In genomic region chr1:182446033-182446669, GRCh38 we compare ENCODE assay signal across 8 cellular contexts. TPM values are rescaled to one million over a fixed set of nuclear protein-coding genes. Genes with fewer than 3 reads are reported as not detected.
A peak's percentile ranks its signal among the peaks of the same experiment; 100 is the strongest.
DNase-seq lines count a peak whose midpoint lies in the region; ATAC-seq and TF ChIP-seq lines count a peak whose summit lies in the region.

No MANE protein-coding gene starts in this region.

- POLR2A ChIA-PET in activated naive CD8-positive, alpha-beta T cell treated with anti-CD3 and anti-CD28 coated beads, Interleukin-2, amount 10 ng/mL, durations not matched to agents 7 days and 5 days (lab: Charles Lee) = no interaction called here

- H3K9me3 Mint-ChIP-seq in activated naive CD8-positive, alpha-beta T cell treated with anti-CD3 and anti-CD28 coated beads, Interleukin-2, amount 10 ng/mL, durations not matched to agents 7 days and 5 days = no peaks in the 10 kb centered on the region

- H3K27ac Mint-ChIP-seq in activated naive CD8-positive, alpha-beta T cell treated with anti-CD3 and anti-CD28 coated beads, Interleukin-2, amount 10 ng/mL, durations not matched to agents 7 days and 5 days = no peak overlapping the region

- no peak overlapping the region for H3K4me3 Mint-ChIP-seq in activated naive CD8-positive, alpha-beta T cell treated with anti-CD3 and anti-CD28 coated beads, Interleukin-2, amount 10 ng/mL, durations not matched to agents 7 days and 5 days

- H3K36me3 Mint-ChIP-seq in activated naive CD8-positive, alpha-beta T cell treated with anti-CD3 and anti-CD28 coated beads, Interleukin-2, amount 10 ng/mL, durations not matched to agents 7 days and 5 days = no peaks in the 10 kb centered on the region

- peak; percentile 60 for ATAC-seq in HG03175 (IDR thresholded peaks at IDR 0.05; ENCODE audit: unreplicated experiment)
- peak; percentile 54 for ATAC-seq in activated naive CD8-positive, alpha-beta T cell treated with anti-CD3 and anti-CD28 coated beads, Interleukin-2, amount 10 ng/mL, durations not matched to agents 7 days and 5 days (ENCODE audit: low read depth)

- no peaks in the 10 kb centered on the region for H3K4me1 Mint-ChIP-seq in activated naive CD8-positive, alpha-beta T cell treated with anti-CD3 and anti-CD28 coated beads, Interleukin-2, amount 10 ng/mL, durations not matched to agents 7 days and 5 days

- DNase-seq in AG08396 (ENCODE audit: low spot score) = peak; percentile 67
- peak; percentile 14 for DNase-seq in GM06990 (ENCODE audit: extremely low read depth, insufficient read length)
- DNase-seq in NCI-H524 (lab: John Stamatoyannopoulos, UW) = peak; percentile 26 to 66
- DNase-seq in activated naive CD8-positive, alpha-beta T cell treated with anti-CD3 and anti-CD28 coated beads, Interleukin-2, amount 10 ng/mL, durations not matched to agents 7 days and 5 days = no peak
- peak; percentile 54 for DNase-seq in hepatic stellate cell (ENCODE audit: low spot score)
- DNase-seq in stimulated activated CD8-positive, alpha-beta memory T cell treated with anti-CD3 and anti-CD28 coated beads, Interleukin-4, amount 100 ng/mL, for 48 hours = peak; percentile 38
- no peak for DNase-seq in UCSD-AML1 (lab: John Stamatoyannopoulos, UW; ENCODE audit: unreplicated experiment)

- H3K27me3 Mint-ChIP-seq in activated naive CD8-positive, alpha-beta T cell treated with anti-CD3 and anti-CD28 coated beads, Interleukin-2, amount 10 ng/mL, durations not matched to agents 7 days and 5 days = no peaks in the 10 kb centered on the region

- no peak overlapping the region for H3K4me3 ChIP-seq in GM06990 (replicated peaks; ENCODE audit: low read depth, low read length)

- no peaks in the 10 kb centered on the region for H3K36me3 ChIP-seq in GM06990 (ENCODE audit: control insufficient read depth, insufficient read depth, low read length)

- H3K27me3 ChIP-seq in GM06990 (replicated peaks; ENCODE audit: control insufficient read depth, insufficient read depth, low read length) = no peaks in the 10 kb centered on the region

- TF ChIP-seq CTCF in GM06990 (IDR thresholded peaks at IDR 0.05; ENCODE audit: insufficient read depth, low read length, poor library complexity, severe bottlenecking) = peak; percentile 63

RNA-seq across cellular contexts. Expression of gene RGSL1, which starts 3.8 kb away (rescaled TPM):
- not detected for total RNA-seq in activated naive CD8-positive, alpha-beta T cell treated with anti-CD3 and anti-CD28 coated beads, Interleukin-2, amount 10 ng/mL, durations not matched to agents 7 days and 5 days

RNA-seq across cellular contexts. Expression of gene TEDDM1, which starts 45.7 kb away (rescaled TPM):
- total RNA-seq in activated naive CD8-positive, alpha-beta T cell treated with anti-CD3 and anti-CD28 coated beads, Interleukin-2, amount 10 ng/mL, durations not matched to agents 7 days and 5 days = not detected

RNA-seq across cellular contexts. Expression of gene GLUL, which starts 54.6 kb away (rescaled TPM):
- total RNA-seq in activated naive CD8-positive, alpha-beta T cell treated with anti-CD3 and anti-CD28 coated beads, Interleukin-2, amount 10 ng/mL, durations not matched to agents 7 days and 5 days = 10 to 100 TPM; 65.8 to 72.8 TPM

Comparison
In these comparisons a context has a peak if more than half of its experiments do, and no peak if none do; other contexts are left out.
1. DNase-seq: peak in AG08396 (single experiment), GM06990 (single experiment), NCI-H524 (2 of 2), hepatic stellate cell (single experiment) and stimulated activated CD8-positive, alpha-beta memory T cell treated with anti-CD3 and anti-CD28 coated beads, Interleukin-4, amount 100 ng/mL, for 48 hours (single experiment); none in activated naive CD8-positive, alpha-beta T cell treated with anti-CD3 and anti-CD28 coated beads, Interleukin-2, amount 10 ng/mL, durations not matched to agents 7 days and 5 days (single experiment) and UCSD-AML1 (single experiment).